ENCODE assay signal across 1 cellular context in the genomic region with DNA sequence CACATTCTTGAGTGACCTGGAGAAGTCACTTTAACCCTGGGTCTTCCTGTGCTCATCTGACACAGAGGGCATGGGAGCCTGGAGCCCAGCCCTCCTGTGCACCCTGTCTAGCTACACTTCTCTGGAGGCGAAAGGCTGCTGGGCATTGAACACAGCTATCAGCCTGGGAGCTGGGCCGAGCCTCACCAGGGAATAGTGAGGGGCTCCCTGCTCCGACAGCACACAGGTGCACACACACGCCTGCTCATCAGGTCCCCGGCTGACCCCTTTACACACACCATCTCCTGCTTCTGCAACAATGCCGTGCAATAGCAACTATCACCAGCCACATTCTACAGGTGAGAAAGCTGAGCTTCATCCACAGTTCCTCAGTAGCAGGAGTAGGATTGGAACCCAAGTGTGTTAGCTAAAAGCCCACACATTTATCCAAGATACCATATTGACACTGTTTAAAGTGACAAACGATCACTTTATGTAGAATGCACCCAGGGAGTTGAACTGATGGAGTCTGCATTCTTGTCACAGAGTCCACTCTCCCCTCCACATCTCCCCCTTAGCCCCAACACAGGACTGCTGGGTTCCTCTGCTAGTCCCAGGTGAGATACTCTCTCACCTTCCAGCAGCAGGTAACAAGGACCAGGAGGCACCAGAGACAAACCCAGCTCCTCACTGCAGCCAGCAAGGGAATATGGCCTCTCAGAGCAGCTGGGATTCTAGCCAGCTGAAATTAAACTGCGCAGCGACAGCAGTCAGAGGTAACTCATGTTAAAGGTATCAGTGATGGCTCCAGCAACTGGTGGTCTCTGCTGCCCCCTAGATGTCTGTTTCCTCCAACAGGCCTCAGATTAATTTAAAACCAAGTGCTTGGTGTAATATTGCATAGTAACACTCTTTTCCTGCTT.
TF ChIP-seq lines count a peak whose summit lies in the region.

No MANE protein-coding gene starts in this region.

TF ChIP-seq in HepG2, 621 proteins besides CTCF, POLR2A, EP300 and RAD21:
- TF ChIP-seq SMC3 (IDR thresholded peaks at IDR 0.05; ENCODE audit: low read length) = peak; percentile 85
- no peak for TF ChIP-seq NR2C2 (CRISPR knock-in tag; IDR thresholded peaks at IDR 0.05; ENCODE audit: borderline replicate concordance)
- TF ChIP-seq SMAD3 (CRISPR knock-in tag; IDR thresholded peaks at IDR 0.05) = 0 out of 2 replicates have a peak, but pooled peaks have one; percentile 26
- TF ChIP-seq, protein P1, sequence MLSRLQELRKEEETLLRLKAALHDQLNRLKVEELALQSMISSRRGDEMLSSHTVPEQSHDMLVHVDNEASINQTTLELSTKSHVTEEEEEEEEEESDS (CRISPR knock-in tag; IDR thresholded peaks at IDR 0.05; ENCODE audit: borderline replicate concordance) = no peak
- TF ChIP-seq STAG1 (CRISPR knock-in tag; IDR thresholded peaks at IDR 0.05) = peak; percentile 92
